Comparison of ENCODE assay signal across 21 cellular contexts in genomic region chr16:75376475-75376907, GRCh38. TPM values are rescaled to one million over a fixed set of nuclear protein-coding genes. Genes with fewer than 3 reads are reported as not detected.
DNase-seq lines count a peak whose midpoint lies in the region; ATAC-seq, FAIRE-seq and TF ChIP-seq lines count a peak whose summit lies in the region.
"Had no signal": no experiment of that assay in that cellular context is flagged by ENCODE, and none has a peak within 500 bp of the region (broad histone marks: within the 10 kb centered on the region; RNA-seq: fewer than 3 reads in every experiment).

No MANE protein-coding gene starts in this region.

- H3K27me3 ChIP-seq in K562 (ENCODE audit: control insufficient read depth in 2 of 2, insufficient read depth in 2 of 2, low read length in 2 of 2) (no peaks in the 10 kb centered on the region), neural progenitor cell (no peaks in the 10 kb centered on the region)

- H3K36me3 Mint-ChIP-seq in HFFc6 (ENCODE audit: low read depth) (peaks cover 33% of the 10 kb centered on the region), neural progenitor cell (peaks cover 12% of the 10 kb centered on the region)

- H3K4me3 Mint-ChIP-seq in HFFc6 (no peak overlapping the region), neural progenitor cell (peak overlapping the region; percentile 56)
- H3K4me3 Mint-ChIP-seq: CD4-positive, alpha-beta T cell; stimulated activated memory B cell treated with anti-CD40 and anti-IgM and Interleukin-4, amounts not matched to agents 10 μg/mL and 1 μg/mL and 100 μg/mL, for 72 hours had no signal

- H3K4me2 ChIP-seq in K562 (ENCODE audit: insufficient read depth, low read length) (no peak overlapping the region), neural progenitor cell (no peak overlapping the region)

- H3K27ac Mint-ChIP-seq in HFFc6 = peak overlapping the region; percentile 99
- H3K27ac Mint-ChIP-seq in neural progenitor cell = peak overlapping the region; percentile 90
- H3K27ac Mint-ChIP-seq: CD4-positive, alpha-beta T cell; stimulated activated memory B cell treated with anti-CD40 and anti-IgM and Interleukin-4, amounts not matched to agents 10 μg/mL and 1 μg/mL and 100 μg/mL, for 72 hours had no signal

- no peaks in the 10 kb centered on the region; the same call in 1 of the 2 replicates for H4K20me1 ChIP-seq in K562 (replicated peaks; ENCODE audit: control insufficient read depth, insufficient read depth, low read length)
- H4K20me1 ChIP-seq in neural progenitor cell (ENCODE audit: low read depth) = peaks cover 18% of the 10 kb centered on the region

- no peak for FAIRE-seq in K562 (lab: Jason Lieb, UNC)
- FAIRE-seq: GM12892 had no signal

- H3K9me3 ChIP-seq in K562 (replicated peaks; ENCODE audit: control insufficient read depth, insufficient read depth, low read depth, low read length) = no peaks in the 10 kb centered on the region
- H3K9me3 ChIP-seq in neural progenitor cell (ENCODE audit: low read depth) = no peaks in the 10 kb centered on the region

- peaks cover 22% of the 10 kb centered on the region; the same call in 2 of the 3 replicates for H3K36me3 ChIP-seq in K562 (ENCODE audit: control insufficient read depth, insufficient read depth, low read length)
- no peaks in the 10 kb centered on the region for H3K36me3 ChIP-seq in neural progenitor cell

- no peak for TF ChIP-seq EP300 in K562 (IDR thresholded peaks at IDR 0.05; ENCODE audit: low read length)

- H3K4me1 ChIP-seq in K562 (replicated peaks in 1 of 2; ENCODE audit: control insufficient read depth in 2 of 2, insufficient read depth in 2 of 2, low read length in 2 of 2) = no peaks in the 10 kb centered on the region
- peaks cover 12% of the 10 kb centered on the region for H3K4me1 ChIP-seq in neural progenitor cell

- no peak overlapping the region for H3K4me3 ChIP-seq in K562
- H3K4me3 ChIP-seq in neural progenitor cell = no peak overlapping the region

- 70% methylated on average over 5 of the region's 5 CpGs for WGBS in K562 (ENCODE audit: insufficient coverage, low coverage, missing lambda C conversion rate)

- TF ChIP-seq CTCF in HFFc6 (IDR thresholded peaks at IDR 0.05) (no peak), K562 (IDR thresholded peaks at IDR 0.05 in 2 of 3, conservative IDR thresholded peaks at IDR 0.05 in 1 of 3; ENCODE audit: insufficient read depth in 2 of 3, low read depth in 1 of 3, low read length in 3 of 3) (no peak), neural progenitor cell (IDR thresholded peaks at IDR 0.05) (no peak)

- H3K27ac ChIP-seq in K562 (ENCODE audit: extremely low read depth, low read depth, low read length) = no peak overlapping the region
- no peak overlapping the region for H3K27ac ChIP-seq in neural progenitor cell
- H3K27ac ChIP-seq: HL-60 had no signal

- H3K9me3 Mint-ChIP-seq in HFFc6 = no peaks in the 10 kb centered on the region
- H3K9me3 Mint-ChIP-seq in neural progenitor cell = no peaks in the 10 kb centered on the region
- H3K9me3 Mint-ChIP-seq: CD4-positive, alpha-beta T cell; stimulated activated memory B cell treated with anti-CD40 and anti-IgM and Interleukin-4, amounts not matched to agents 10 μg/mL and 1 μg/mL and 100 μg/mL, for 72 hours had no signal

- CTCF ChIA-PET in K562 (lab: Yijun Ruan, JAX; ENCODE audit: low intra/inter-chr PET ratio) = no interaction called here

- BruUV-seq in K562 (replicated peaks; lab: Mats Ljungman, UMichigan) = no TSS peak

- H3K27me3 Mint-ChIP-seq in HFFc6 (ENCODE audit: insufficient read depth) (no peaks in the 10 kb centered on the region; the same call in 1 of the 2 replicates), neural progenitor cell (ENCODE audit: insufficient read depth, low read depth) (no peaks in the 10 kb centered on the region)
- H3K27me3 Mint-ChIP-seq: CD4-positive, alpha-beta T cell had no signal

- in situ Hi-C loops in K562 (cut with MboI) = no loop called here

- H3K9me1 ChIP-seq in K562 (ENCODE audit: control insufficient read depth, insufficient read depth, low read length) = no peaks in the 10 kb centered on the region

- no peak for TF ChIP-seq POLR2A in K562 (conservative IDR thresholded peaks at IDR 0.05)

- H3K79me2 ChIP-seq in K562 (ENCODE audit: control insufficient read depth, insufficient read depth, low read length) = no peaks in the 10 kb centered on the region
- H3K79me2 ChIP-seq in neural progenitor cell (ENCODE audit: low read depth) = no peaks in the 10 kb centered on the region

- H3K4me1 Mint-ChIP-seq in HFFc6 (ENCODE audit: low read depth) (peaks cover 75% of the 10 kb centered on the region), neural progenitor cell (peaks cover 81% of the 10 kb centered on the region)

- intact Hi-C loops in K562 (cut with micrococcal nuclease) = no loop called here

- DNase-seq in HFFc6 = no peak
- no peak for DNase-seq in K562 (ENCODE audit: extremely low read depth in 1 of 4, low spot score in 3 of 4)
- DNase-seq in islet precursor cell = peak; percentile 87
- DNase-seq in neural progenitor cell (ENCODE audit: low spot score) = no peak
- DNase-seq in glomerular visceral epithelial cell (ENCODE audit: extremely low spot score) = no peak
- no peak for DNase-seq in activated CD4-positive, alpha-beta T cell treated with anti-CD3 and anti-CD28 coated beads, Interleukin-2, amount 50 U/mL, for 48 hours
- DNase-seq: activated CD4-positive, CD25-positive, alpha-beta regulatory T cell treated with anti-CD3 and anti-CD28 coated beads, Interleukin-2, amount 50 U/mL, for 72 hours; activated CD8-positive, alpha-beta memory T cell treated with anti-CD3 and anti-CD28 coated beads, Interleukin-2, amount 50 U/mL, for 4 hours; activated effector memory CD4-positive, alpha-beta T cell treated with Interleukin-2 at 50 U/mL for 16 hours; CD4-positive, alpha-beta T cell; head of caudate nucleus; KBM-7; NCI-H2029; right cardiac atrium; T1000 had no signal

- no peak for TF ChIP-seq RAD21 in K562 (CRISPR knock-in tag; conservative IDR thresholded peaks at IDR 0.05 in 1 of 2, IDR thresholded peaks at IDR 0.05 in 1 of 2)

- POLR2A ChIA-PET in K562 (lab: Yijun Ruan, JAX) = interaction anchor here (1.2 kb wide), 1 partner anchor 19 kb away, joined by 3 read pairs; no protein-coding TSS in a partner anchor

- H2AFZ ChIP-seq in K562 (ENCODE audit: low read depth, low read length) (no peak overlapping the region), neural progenitor cell (replicated peaks) (no peak overlapping the region)

- peaks cover 3% of the 10 kb centered on the region for H3F3A ChIP-seq in neural progenitor cell (ENCODE audit: low read depth)

- ATAC-seq in K562 = no peak
- ATAC-seq in HG02571 (IDR thresholded peaks at IDR 0.05; ENCODE audit: unreplicated experiment) = no peak
- no peak for ATAC-seq in HG03039 (IDR thresholded peaks at IDR 0.05; ENCODE audit: unreplicated experiment)
- ATAC-seq: right cardiac atrium; SK-N-SH treated with all-trans-retinoic acid at 6 μM for 48 hours; stimulated activated memory B cell treated with anti-CD40 and anti-IgM and Interleukin-4, amounts not matched to agents 10 μg/mL and 1 μg/mL and 100 μg/mL, for 72 hours had no signal

- no peak overlapping the region for H3K9ac ChIP-seq in K562 (ENCODE audit: insufficient read depth in 1 of 2, low read depth in 2 of 2, low read length in 2 of 2)
- no peak overlapping the region for H3K9ac ChIP-seq in neural progenitor cell

TF ChIP-seq in K562, 482 proteins besides CTCF, POLR2A, EP300 and RAD21:
- TF ChIP-seq RFX1 (IDR thresholded peaks at IDR 0.05) = peak; percentile 67
- no peak for TF ChIP-seq SREBF2 (CRISPR knock-in tag; IDR thresholded peaks at IDR 0.05)

RNA-seq across cellular contexts. Expression of gene CFDP1, which starts 56.8 kb away (rescaled TPM):
- 10 to 100 TPM; 33.0 to 43.1 (median 37.6) TPM for total RNA-seq in HFFc6 (2021; fragmentation: NEBNext Ultra II Directional; extraction: Animal tissue kit (Norgen Biotek cat#: 25700))
- 50.7 and 123 TPM in 2 replicates for total RNA-seq in K562 (2011; cell fraction: chromatin; rRNA removed; ENCODE audit: low replicate concordance)
- 30.4 and 36.8 TPM in 2 replicates for total RNA-seq in K562 (2011; cell fraction: nucleolus; rRNA removed)
- total RNA-seq in K562 (2011; cell fraction: nucleoplasm; rRNA removed) = 80.4 and 108 TPM in 2 replicates
- total RNA-seq in K562 (2014; rRNA removed) (40.0 and 43.7 TPM in 2 replicates), K562 (2014; rRNA removed; fragmentation: Illumina TruSeq; extraction: Trizol) (70.4 and 73.6 TPM in 2 replicates), K562 (2015; rRNA removed; fragmentation: Illumina TruSeq; extraction: Trizol) (76.7 and 77.1 TPM in 2 replicates), K562 (2021) (30.3 and 31.5 TPM in 2 replicates), neural progenitor cell (ENCODE audit: low replicate concordance) (134 and 159 TPM in 2 replicates)
- polyA plus RNA-seq in K562 (2011; rRNA removed) (29.2 and 44.3 TPM in 2 replicates), K562 (2014; fragmentation: Illumina TruSeq; extraction: Trizol) (61.1 and 78.4 TPM in 2 replicates), K562 (2014; fragmentation: Nextera tagmentation; extraction: Ambion mirVana) (10 to 100 TPM; 33.4 to 61.7 TPM), K562 (2014; rRNA removed) (57.5 and 65.0 TPM in 2 replicates)
- polyA plus RNA-seq in K562 (2011; cell fraction: cytosol; rRNA removed) = 6.2 and 13.8 TPM in 2 replicates
- polyA plus RNA-seq in K562 (2011; cell fraction: nucleus; rRNA removed) = 10.1 and 10.6 TPM in 2 replicates
- polyA plus RNA-seq in K562 (2012) = 33.8 and 53.4 TPM in 2 replicates
- polyA minus RNA-seq in K562 (2011; rRNA and poly(A)+ RNA removed) = 40.5 and 47.0 TPM in 2 replicates
- polyA minus RNA-seq in K562 (2011; cell fraction: cytosol; rRNA and poly(A)+ RNA removed) = 7.4 and 16.0 TPM in 2 replicates
- 16.4 and 24.8 TPM in 2 replicates for polyA minus RNA-seq in K562 (2011; cell fraction: nucleus; rRNA and poly(A)+ RNA removed)
